In genomic region chr3:45656575-45657363, GRCh38 we compare ENCODE assay signal across 1 cellular context.
TF ChIP-seq lines count a peak whose summit lies in the region.

No MANE protein-coding gene starts in this region.

TF ChIP-seq in K562, 482 proteins besides CTCF, POLR2A, EP300 and RAD21 (continued from another document and continues in another):
- TF ChIP-seq PTBP1 (IDR thresholded peaks at IDR 0.05; ENCODE audit: low read depth, low read length) (no peak), RERE (CRISPR knock-in tag; IDR thresholded peaks at IDR 0.05; ENCODE audit: borderline replicate concordance) (no peak), ZBTB40 (IDR thresholded peaks at IDR 0.05) (no peak), ZBTB40 (CRISPR knock-in tag; IDR thresholded peaks at IDR 0.05) (no peak), NCOA4 (IDR thresholded peaks at IDR 0.05; ENCODE audit: partially characterized antibody) (no peak), RB1 (IDR thresholded peaks at IDR 0.05; ENCODE audit: low read depth) (peak; percentile 60; the same call in 1 of the 2 replicates), PHTF2 (CRISPR knock-in tag; IDR thresholded peaks at IDR 0.05) (no peak), FOXA1 (IDR thresholded peaks at IDR 0.05; ENCODE audit: borderline replicate concordance) (no peak), ZNF408 (CRISPR knock-in tag; IDR thresholded peaks at IDR 0.05; ENCODE audit: low read depth) (no peak), MED1 (CRISPR knock-in tag; IDR thresholded peaks at IDR 0.05; ENCODE audit: borderline replicate concordance) (no peak), KAT2B (IDR thresholded peaks at IDR 0.05; ENCODE audit: low read depth, low read length) (no peak), CTBP1 (IDR thresholded peaks at IDR 0.05; ENCODE audit: borderline replicate concordance) (peak; percentile 65; the same call in 1 of the 2 replicates), ZNF354B (CRISPR knock-in tag; IDR thresholded peaks at IDR 0.05) (no peak), ZNF384 (IDR thresholded peaks at IDR 0.05; ENCODE audit: low read depth, low read length) (peak; percentile 39; the same call in 1 of the 2 replicates), EP400 (IDR thresholded peaks at IDR 0.05) (no peak), XRCC5 (IDR thresholded peaks at IDR 0.05; ENCODE audit: low read depth, low read length) (peak; percentile 86), HDAC2 (IDR thresholded peaks at IDR 0.05) (0 out of 2 replicates have a peak, but pooled peaks have one; percentile 25), GABPA (tag; conservative IDR thresholded peaks at IDR 0.05; ENCODE audit: low read depth) (no peak), VEZF1 (CRISPR knock-in tag; IDR thresholded peaks at IDR 0.05) (no peak), PTRF (tag; IDR thresholded peaks at IDR 0.05) (no peak), TBL1XR1 (IDR thresholded peaks at IDR 0.05; ENCODE audit: low read length in 2 of 2) (0 out of 4 replicates have a peak, but pooled peaks of 1 of the 2 experiments have one; percentile 36), BACH1 (tag; IDR thresholded peaks at IDR 0.05) (no peak), MAZ (CRISPR knock-in tag; conservative IDR thresholded peaks at IDR 0.05 in 1 of 2, IDR thresholded peaks at IDR 0.05 in 1 of 2) (peak in 1 of 2 experiments; percentile 65; a peak in 2 of 4 replicates), TAF9B (IDR thresholded peaks at IDR 0.05; ENCODE audit: partially characterized antibody) (no peak), HMG20A (CRISPR knock-in tag; conservative IDR thresholded peaks at IDR 0.05) (no peak), FOXJ2 (tag; IDR thresholded peaks at IDR 0.05) (no peak), SMC3 (conservative IDR thresholded peaks at IDR 0.05; ENCODE audit: insufficient read depth, low read depth, low read length) (peak; percentile 97), ZBTB7A (IDR thresholded peaks at IDR 0.05; ENCODE audit: borderline replicate concordance, control insufficient read depth, low read depth, low read length) (no peak), ZBTB12 (CRISPR knock-in tag; IDR thresholded peaks at IDR 0.05) (no peak), TSC22D4 (tag; IDR thresholded peaks at IDR 0.05) (no peak), TAF15 (IDR thresholded peaks at IDR 0.05; ENCODE audit: low read depth, low read length) (no peak), POLR2H (tag; IDR thresholded peaks at IDR 0.05; ENCODE audit: low read depth) (no peak), ZNF551 (CRISPR knock-in tag; IDR thresholded peaks at IDR 0.05) (no peak), ZNF24 (IDR thresholded peaks at IDR 0.05) (peak; percentile 47; the same call in 1 of the 2 replicates), NR1H2 (CRISPR knock-in tag; IDR thresholded peaks at IDR 0.05) (no peak), NEUROD1 (IDR thresholded peaks at IDR 0.05; ENCODE audit: borderline replicate concordance, low read depth, low read length, partially characterized antibody) (no peak), ELF1 (tag; IDR thresholded peaks at IDR 0.05) (no peak), CREB5 (CRISPR knock-in tag; IDR thresholded peaks at IDR 0.05) (no peak), TFAP4 (CRISPR knock-in tag; IDR thresholded peaks at IDR 0.05; ENCODE audit: borderline replicate concordance) (peak; percentile 57; the same call in 1 of the 2 replicates), FOXA3 (CRISPR knock-in tag; conservative IDR thresholded peaks at IDR 0.05 in 1 of 2, IDR thresholded peaks at IDR 0.05 in 1 of 2) (peak; percentile 88 to 99), ATF3 (IDR thresholded peaks at IDR 0.05) (no peak; the same call in 1 of the 2 replicates), ATF3 (CRISPR knock-in tag; conservative IDR thresholded peaks at IDR 0.05) (0 out of 2 replicates have a peak, but pooled peaks have one; percentile 10), SMAD2 (IDR thresholded peaks at IDR 0.05; ENCODE audit: low read depth, low read length) (no peak), ZNF584 (CRISPR knock-in tag; IDR thresholded peaks at IDR 0.05; ENCODE audit: low read depth) (no peak)
